ENCODE assay signal across 1 cellular context in genomic region chr17:48997827-48998556, GRCh38.
TF ChIP-seq lines count a peak whose summit lies in the region.

No MANE protein-coding gene starts in this region.

TF ChIP-seq in HepG2, 621 proteins besides CTCF, POLR2A, EP300 and RAD21 (continued from another document and continues in another):
- TF ChIP-seq SPEN (CRISPR knock-in tag; IDR thresholded peaks at IDR 0.05; ENCODE audit: low read depth) (peak; percentile 58; the same call in 1 of the 2 replicates), E2F5 (CRISPR knock-in tag; conservative IDR thresholded peaks at IDR 0.05) (no peak; the same call in 1 of the 2 replicates), ZNF335 (CRISPR knock-in tag; IDR thresholded peaks at IDR 0.05) (0 out of 2 replicates have a peak, but pooled peaks have one; percentile 17), ZNF670 (CRISPR knock-in tag; IDR thresholded peaks at IDR 0.05; ENCODE audit: borderline replicate concordance) (0 out of 2 replicates have a peak, but pooled peaks have one; percentile 2), PRDM10 (CRISPR knock-in tag; IDR thresholded peaks at IDR 0.05; ENCODE audit: low read depth) (0 out of 2 replicates have a peak, but pooled peaks have one; percentile 14), SCMH1 (CRISPR knock-in tag; IDR thresholded peaks at IDR 0.05; ENCODE audit: borderline replicate concordance) (no peak), ZFP82 (CRISPR knock-in tag; IDR thresholded peaks at IDR 0.05; ENCODE audit: borderline replicate concordance) (0 out of 2 replicates have a peak, but pooled peaks have one; percentile 17), ZXDC (CRISPR knock-in tag; IDR thresholded peaks at IDR 0.05) (no peak; the same call in 1 of the 2 replicates), JDP2 (CRISPR knock-in tag; IDR thresholded peaks at IDR 0.05; ENCODE audit: borderline replicate concordance) (no peak), ZBTB25 (CRISPR knock-in tag; IDR thresholded peaks at IDR 0.05) (peak; percentile 9; the same call in 1 of the 2 replicates), PCBP2 (optimal IDR thresholded peaks at IDR 0.05; ENCODE audit: low read depth, low read length, poor library complexity, severe bottlenecking) (no peak), MAFG (CRISPR knock-in tag; IDR thresholded peaks at IDR 0.05) (no peak), ARID3A (IDR thresholded peaks at IDR 0.05; ENCODE audit: low read depth, low read length) (no peak), ZSCAN25 (CRISPR knock-in tag; IDR thresholded peaks at IDR 0.05) (no peak), ZNF879 (CRISPR knock-in tag; IDR thresholded peaks at IDR 0.05) (no peak; the same call in 1 of the 2 replicates), PHF5A (CRISPR knock-in tag; IDR thresholded peaks at IDR 0.05; ENCODE audit: low read depth, unreplicated experiment) (no peak), EEA1 (CRISPR knock-in tag; IDR thresholded peaks at IDR 0.05; ENCODE audit: borderline replicate concordance) (0 out of 2 replicates have a peak, but pooled peaks have one; percentile 55), CHD2 (IDR thresholded peaks at IDR 0.05; ENCODE audit: low read depth, low read length) (no peak), SETDB1 (CRISPR knock-in tag; IDR thresholded peaks at IDR 0.05; ENCODE audit: borderline replicate concordance) (no peak), ZNF136 (CRISPR knock-in tag; IDR thresholded peaks at IDR 0.05; ENCODE audit: low read depth) (no peak), ZNF512 (CRISPR knock-in tag; IDR thresholded peaks at IDR 0.05) (0 out of 2 replicates have a peak, but pooled peaks have one; percentile 46), ZNF746 (CRISPR knock-in tag; IDR thresholded peaks at IDR 0.05) (no peak; the same call in 1 of the 2 replicates), CREBL2 (CRISPR knock-in tag; IDR thresholded peaks at IDR 0.05; ENCODE audit: borderline replicate concordance) (0 out of 2 replicates have a peak, but pooled peaks have one; percentile 23), ZNF777 (CRISPR knock-in tag; IDR thresholded peaks at IDR 0.05) (peak; percentile 87), IRF1 (CRISPR knock-in tag; IDR thresholded peaks at IDR 0.05; ENCODE audit: low read depth) (peak; percentile 77), RBM39 (IDR thresholded peaks at IDR 0.05; ENCODE audit: low read depth, low read length, poor library complexity, severe bottlenecking) (peak; percentile 4), SRF (IDR thresholded peaks at IDR 0.05; ENCODE audit: low read depth, low read length) (no peak), ZNF687 (CRISPR knock-in tag; IDR thresholded peaks at IDR 0.05) (peak; percentile 74), SMARCE1 (IDR thresholded peaks at IDR 0.05; ENCODE audit: borderline replicate concordance) (no peak), ZNF546 (CRISPR knock-in tag; conservative IDR thresholded peaks at IDR 0.05) (no peak; the same call in 1 of the 2 replicates), NRL (CRISPR knock-in tag; IDR thresholded peaks at IDR 0.05; ENCODE audit: borderline replicate concordance) (no peak), FOXA3 (CRISPR knock-in tag; IDR thresholded peaks at IDR 0.05) (no peak), TCF7 (IDR thresholded peaks at IDR 0.05; ENCODE audit: low read depth) (no peak), ZNF24 (IDR thresholded peaks at IDR 0.05) (no peak), RXRB (CRISPR knock-in tag; IDR thresholded peaks at IDR 0.05; ENCODE audit: borderline replicate concordance) (peak; percentile 10; the same call in 1 of the 2 replicates), TFAP4 (IDR thresholded peaks at IDR 0.05; ENCODE audit: borderline replicate concordance, low read depth) (no peak), TIGD3 (CRISPR knock-in tag; IDR thresholded peaks at IDR 0.05; ENCODE audit: borderline replicate concordance) (0 out of 2 replicates have a peak, but pooled peaks have one; percentile 17)
